9 cellular contexts compared by ENCODE assay signal in genomic region chr11:78256962-78257361, GRCh38.
DNase-seq lines count a peak whose midpoint lies in the region; ATAC-seq and TF ChIP-seq lines count a peak whose summit lies in the region.
"Had no signal": no experiment of that assay in that cellular context is flagged by ENCODE, and none has a peak within 500 bp of the region (broad histone marks: within the 10 kb centered on the region; RNA-seq: fewer than 3 reads in every experiment).

No MANE protein-coding gene starts in this region.

- no peaks in the 10 kb centered on the region for H3K9me3 Mint-ChIP-seq in activated CD4-positive, alpha-beta T cell treated with anti-CD3 and anti-CD28 coated beads, Interleukin-2, amount 10 ng/mL, durations not matched to agents 24 days and 14 days
- H3K9me3 Mint-ChIP-seq: activated T-helper 17 cell treated with anti-CD3 and anti-CD28 coated beads, Interleukin-2, amount 50 U/mL, for 72 hours had no signal

- H3K27ac ChIP-seq in GM23248, result peak overlapping the region; percentile 22
- peak overlapping the region; percentile 56 for H3K27ac ChIP-seq in hepatocyte
- H3K27ac ChIP-seq in spleen, result peak overlapping the region in 7 of 8 donors; percentile 3 to 69 (median 51)

- H4K20me1 ChIP-seq in GM23248 (ENCODE audit: insufficient read depth), result no peaks in the 10 kb centered on the region
- no peaks in the 10 kb centered on the region for H4K20me1 ChIP-seq in hepatocyte (ENCODE audit: insufficient read depth, poor library complexity, severe bottlenecking)

- no peaks in the 10 kb centered on the region for H3K36me3 ChIP-seq in GM23248 (ENCODE audit: low read depth)
- no peaks in the 10 kb centered on the region for H3K36me3 ChIP-seq in hepatocyte (replicated peaks; ENCODE audit: insufficient read depth, low read depth)
- no peaks in the 10 kb centered on the region for H3K36me3 ChIP-seq in spleen

- 0 to 7% methylated on average over 3 of the region's 3 CpGs for WGBS in GM23248 (ENCODE audit: low coverage in 1 of 2, low lambda C conversion rate in 2 of 2, missing lambda C conversion rate in 2 of 2), 2 experiments
- WGBS in hepatocyte (ENCODE audit: low lambda C conversion rate, missing lambda C conversion rate), result 48% methylated on average over 3 of the region's 3 CpGs
- 19 to 37% (median 22%) methylated on average over 3 of the region's 3 CpGs for WGBS in spleen, 5 donors

- peaks cover 8% of the 10 kb centered on the region for H3K36me3 Mint-ChIP-seq in activated CD4-positive, alpha-beta T cell treated with anti-CD3 and anti-CD28 coated beads, Interleukin-2, amount 10 ng/mL, durations not matched to agents 24 days and 14 days (ENCODE audit: low read depth)

- H3K4me2 ChIP-seq in GM23248 (ENCODE audit: unreplicated experiment) (peak overlapping the region; percentile 8), hepatocyte (no peak overlapping the region)

- no peaks in the 10 kb centered on the region for H3K79me2 ChIP-seq in GM23248 (ENCODE audit: insufficient read depth)
- H3K79me2 ChIP-seq in hepatocyte, result no peaks in the 10 kb centered on the region

- DNase-seq in GM23248, result peak; percentile 91
- peak; percentile 69 for DNase-seq in astrocyte of the hippocampus (ENCODE audit: low read depth, low spot score)
- DNase-seq in hepatocyte (ENCODE audit: low spot score), result peak; percentile 45
- no peak for DNase-seq in spleen
- DNase-seq in GM10266 (ENCODE audit: extremely low spot score), result no peak
- DNase-seq in activated CD4-positive, alpha-beta T cell treated with anti-CD3 and anti-CD28 coated beads, Interleukin-2, amount 10 ng/mL, durations not matched to agents 24 days and 14 days, result no peak

- H3K4me3 ChIP-seq in GM23248 (no peak overlapping the region), hepatocyte (no peak overlapping the region), spleen (no peak overlapping the region)

- ATAC-seq in GM19324 (IDR thresholded peaks at IDR 0.05; ENCODE audit: low FRiP score, unreplicated experiment) (no peak), GM21576 (IDR thresholded peaks at IDR 0.05; ENCODE audit: unreplicated experiment) (no peak)
- ATAC-seq: activated T-helper 17 cell treated with anti-CD3 and anti-CD28 coated beads, Interleukin-2, amount 50 U/mL, for 72 hours had no signal

- H3K4me3 Mint-ChIP-seq in activated CD4-positive, alpha-beta T cell treated with anti-CD3 and anti-CD28 coated beads, Interleukin-2, amount 10 ng/mL, durations not matched to agents 24 days and 14 days, result no peak overlapping the region
- H3K4me3 Mint-ChIP-seq: activated T-helper 17 cell treated with anti-CD3 and anti-CD28 coated beads, Interleukin-2, amount 50 U/mL, for 72 hours had no signal

- H2AFZ ChIP-seq in GM23248 (peak overlapping the region; percentile 5), hepatocyte (no peak overlapping the region)

- no peak for TF ChIP-seq POLR2A in spleen (IDR thresholded peaks at IDR 0.05)

- H3K27me3 ChIP-seq in GM23248 (replicated peaks; ENCODE audit: insufficient read depth) (no peaks in the 10 kb centered on the region), hepatocyte (no peaks in the 10 kb centered on the region), spleen (replicated peaks in 1 of 7) (no peaks in the 10 kb centered on the region)

- peaks cover 5% of the 10 kb centered on the region for H3K4me1 Mint-ChIP-seq in activated CD4-positive, alpha-beta T cell treated with anti-CD3 and anti-CD28 coated beads, Interleukin-2, amount 10 ng/mL, durations not matched to agents 24 days and 14 days
- H3K4me1 Mint-ChIP-seq: activated T-helper 17 cell treated with anti-CD3 and anti-CD28 coated beads, Interleukin-2, amount 50 U/mL, for 72 hours had no signal

- H3K9me2 ChIP-seq in GM23248 (ENCODE audit: insufficient read depth) (no peaks in the 10 kb centered on the region), hepatocyte (replicated peaks; ENCODE audit: insufficient read depth) (no peaks in the 10 kb centered on the region)

- no peak overlapping the region for H3K9ac ChIP-seq in GM23248

- H3K4me1 ChIP-seq in GM23248 (ENCODE audit: insufficient read depth) (peaks cover 26% of the 10 kb centered on the region), hepatocyte (ENCODE audit: insufficient read depth) (peaks cover 11% of the 10 kb centered on the region), spleen (peaks cover 3 to 19% (median 15%) of the 10 kb centered on the region in 6 donors)

- H3K9me3 ChIP-seq in GM23248 (ENCODE audit: low read depth), result no peaks in the 10 kb centered on the region
- no peaks in the 10 kb centered on the region for H3K9me3 ChIP-seq in hepatocyte (ENCODE audit: low read depth)
- H3K9me3 ChIP-seq in spleen, result no peaks in the 10 kb centered on the region

- intact Hi-C loops in spleen (cut with DNase I; ENCODE audit: low total_unique reads), result no loop called here
- intact Hi-C loops in activated CD4-positive, alpha-beta T cell treated with anti-CD3 and anti-CD28 coated beads, Interleukin-2, amount 10 ng/mL, durations not matched to agents 24 days and 14 days (cut with micrococcal nuclease), result no loop called here

- TF ChIP-seq CTCF in hepatocyte (IDR thresholded peaks at IDR 0.05; ENCODE audit: poor library complexity) (no peak), spleen (IDR thresholded peaks at IDR 0.05 in 8 of 11, conservative IDR thresholded peaks at IDR 0.05 in 3 of 11) (no peak), GM10266 (IDR thresholded peaks at IDR 0.05; ENCODE audit: control insufficient read depth, insufficient read depth, low read depth, missing control alignments) (no peak)

- H3K27ac Mint-ChIP-seq in activated CD4-positive, alpha-beta T cell treated with anti-CD3 and anti-CD28 coated beads, Interleukin-2, amount 10 ng/mL, durations not matched to agents 24 days and 14 days, result no peak overlapping the region
- H3K27ac Mint-ChIP-seq: activated T-helper 17 cell treated with anti-CD3 and anti-CD28 coated beads, Interleukin-2, amount 50 U/mL, for 72 hours had no signal

- in situ Hi-C loops in GM23248 (cut with MboI), result no loop called here

- H3F3A ChIP-seq in GM23248 (ENCODE audit: insufficient read depth), result peaks cover 19% of the 10 kb centered on the region

- no peaks in the 10 kb centered on the region for H3K27me3 Mint-ChIP-seq in activated CD4-positive, alpha-beta T cell treated with anti-CD3 and anti-CD28 coated beads, Interleukin-2, amount 10 ng/mL, durations not matched to agents 24 days and 14 days
- H3K27me3 Mint-ChIP-seq: activated T-helper 17 cell treated with anti-CD3 and anti-CD28 coated beads, Interleukin-2, amount 50 U/mL, for 72 hours had no signal

Comparison
In these comparisons a context has a peak if more than half of its experiments do, and no peak if none do; other contexts are left out.
1. DNase-seq: peak in GM23248 (single experiment), astrocyte of the hippocampus (single experiment) and hepatocyte (single experiment); none in spleen (single experiment), GM10266 (single experiment) and activated CD4-positive, alpha-beta T cell treated with anti-CD3 and anti-CD28 coated beads, Interleukin-2, amount 10 ng/mL, durations not matched to agents 24 days and 14 days (single experiment).
2. Peak in every context shown above with its lines, with median percentiles within 50 percentile points of each other: H3K27ac ChIP-seq.